Comparison of ENCODE assay signal across 1 cellular context in genomic region chr5:144142030-144142825, GRCh38.
TF ChIP-seq lines count a peak whose summit lies in the region.

No MANE protein-coding gene starts in this region.

TF ChIP-seq in K562, 482 proteins besides CTCF, POLR2A, EP300 and RAD21:
- TF ChIP-seq, protein P1, sequence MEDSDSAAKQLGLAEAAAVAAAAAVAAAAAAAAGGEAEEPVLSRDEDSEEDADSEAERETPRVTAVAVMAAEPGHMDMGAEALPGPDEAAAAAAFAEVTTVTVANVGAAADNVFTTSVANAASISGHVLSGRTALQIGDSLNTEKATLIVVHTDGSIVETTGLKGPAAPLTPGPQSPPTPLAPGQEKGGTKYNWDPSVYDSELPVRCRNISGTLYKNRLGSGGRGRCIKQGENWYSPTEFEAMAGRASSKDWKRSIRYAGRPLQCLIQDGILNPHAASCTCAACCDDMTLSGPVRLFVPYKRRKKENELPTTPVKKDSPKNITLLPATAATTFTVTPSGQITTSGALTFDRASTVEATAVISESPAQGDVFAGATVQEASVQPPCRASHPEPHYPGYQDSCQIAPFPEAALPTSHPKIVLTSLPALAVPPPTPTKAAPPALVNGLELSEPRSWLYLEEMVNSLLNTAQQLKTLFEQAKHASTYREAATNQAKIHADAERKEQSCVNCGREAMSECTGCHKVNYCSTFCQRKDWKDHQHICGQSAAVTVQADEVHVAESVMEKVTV (CRISPR knock-in tag; IDR thresholded peaks at IDR 0.05): 0 out of 2 replicates have a peak, but pooled peaks have one; percentile 16
- TF ChIP-seq BCL6 (CRISPR knock-in tag; IDR thresholded peaks at IDR 0.05): no peak
